In genomic region chr6:11231564-11232176, GRCh38 we compare ENCODE assay signal across 1 cellular context.
TF ChIP-seq lines count a peak whose summit lies in the region.

No MANE protein-coding gene starts in this region.

TF ChIP-seq in HEK293, 187 proteins besides CTCF, POLR2A, EP300 and RAD21 (continued from another document):
- TF ChIP-seq, protein P1, sequence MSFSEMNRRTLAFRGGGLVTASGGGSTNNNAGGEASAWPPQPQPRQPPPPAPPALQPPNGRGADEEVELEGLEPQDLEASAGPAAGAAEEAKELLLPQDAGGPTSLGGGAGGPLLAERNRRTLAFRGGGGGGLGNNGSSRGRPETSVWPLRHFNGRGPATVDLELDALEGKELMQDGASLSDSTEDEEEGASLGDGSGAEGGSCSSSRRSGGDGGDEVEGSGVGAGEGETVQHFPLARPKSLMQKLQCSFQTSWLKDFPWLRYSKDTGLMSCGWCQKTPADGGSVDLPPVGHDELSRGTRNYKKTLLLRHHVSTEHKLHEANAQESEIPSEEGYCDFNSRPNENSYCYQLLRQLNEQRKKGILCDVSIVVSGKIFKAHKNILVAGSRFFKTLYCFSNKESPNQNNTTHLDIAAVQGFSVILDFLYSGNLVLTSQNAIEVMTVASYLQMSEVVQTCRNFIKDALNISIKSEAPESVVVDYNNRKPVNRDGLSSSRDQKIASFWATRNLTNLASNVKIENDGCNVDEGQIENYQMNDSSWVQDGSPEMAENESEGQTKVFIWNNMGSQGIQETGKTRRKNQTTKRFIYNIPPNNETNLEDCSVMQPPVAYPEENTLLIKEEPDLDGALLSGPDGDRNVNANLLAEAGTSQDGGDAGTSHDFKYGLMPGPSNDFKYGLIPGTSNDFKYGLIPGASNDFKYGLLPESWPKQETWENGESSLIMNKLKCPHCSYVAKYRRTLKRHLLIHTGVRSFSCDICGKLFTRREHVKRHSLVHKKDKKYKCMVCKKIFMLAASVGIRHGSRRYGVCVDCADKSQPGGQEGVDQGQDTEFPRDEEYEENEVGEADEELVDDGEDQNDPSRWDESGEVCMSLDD (tag by site-specific recombination; IDR thresholded peaks at IDR 0.05), result no peak
- no peak for TF ChIP-seq ZNF629 (tag by site-specific recombination; IDR thresholded peaks at IDR 0.05)
- TF ChIP-seq FEZF1 (tag by site-specific recombination; IDR thresholded peaks at IDR 0.05), result no peak
- no peak for TF ChIP-seq ZNF202 (tag by site-specific recombination; IDR thresholded peaks at IDR 0.05; ENCODE audit: borderline replicate concordance)
- TF ChIP-seq PRDM6 (tag by site-specific recombination; IDR thresholded peaks at IDR 0.05), result peak; percentile 30; the same call in 1 of the 2 replicates
- no peak for TF ChIP-seq ZSCAN30 (tag by site-specific recombination; IDR thresholded peaks at IDR 0.05)
- TF ChIP-seq ZNF561 (tag by site-specific recombination; IDR thresholded peaks at IDR 0.05; ENCODE audit: borderline replicate concordance), result 0 out of 2 replicates have a peak, but pooled peaks have one; percentile 9
- TF ChIP-seq ZBTB48 (tag by site-specific recombination; IDR thresholded peaks at IDR 0.05), result no peak
- TF ChIP-seq ZBTB17 (tag by site-specific recombination; IDR thresholded peaks at IDR 0.05), result no peak
- TF ChIP-seq ZFP69B (tag by site-specific recombination; IDR thresholded peaks at IDR 0.05), result no peak
- TF ChIP-seq, protein P2, sequence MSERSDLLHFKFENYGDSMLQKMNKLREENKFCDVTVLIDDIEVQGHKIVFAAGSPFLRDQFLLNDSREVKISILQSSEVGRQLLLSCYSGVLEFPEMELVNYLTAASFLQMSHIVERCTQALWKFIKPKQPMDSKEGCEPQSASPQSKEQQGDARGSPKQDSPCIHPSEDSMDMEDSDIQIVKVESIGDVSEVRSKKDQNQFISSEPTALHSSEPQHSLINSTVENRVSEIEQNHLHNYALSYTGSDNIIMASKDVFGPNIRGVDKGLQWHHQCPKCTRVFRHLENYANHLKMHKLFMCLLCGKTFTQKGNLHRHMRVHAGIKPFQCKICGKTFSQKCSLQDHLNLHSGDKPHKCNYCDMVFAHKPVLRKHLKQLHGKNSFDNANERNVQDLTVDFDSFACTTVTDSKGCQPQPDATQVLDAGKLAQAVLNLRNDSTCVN (tag by site-specific recombination; optimal IDR thresholded peaks at IDR 0.05), result no peak
- TF ChIP-seq ZNF548 (tag by site-specific recombination; IDR thresholded peaks at IDR 0.05), result no peak
- TF ChIP-seq IKZF3 (tag by site-specific recombination; IDR thresholded peaks at IDR 0.05), result peak; percentile 72
- TF ChIP-seq ZNF776 (tag by site-specific recombination; IDR thresholded peaks at IDR 0.05; ENCODE audit: borderline replicate concordance), result no peak
- no peak for TF ChIP-seq ELK4 (IDR thresholded peaks at IDR 0.05; ENCODE audit: borderline replicate concordance, low read depth, low read length)
- TF ChIP-seq PBX3 (CRISPR knock-in tag; IDR thresholded peaks at IDR 0.05), result no peak
- TF ChIP-seq ZNF248 (tag by site-specific recombination; IDR thresholded peaks at IDR 0.05), result no peak
- TF ChIP-seq ZNF660 (tag by site-specific recombination; IDR thresholded peaks at IDR 0.05), result peak; percentile 19; the same call in 1 of the 2 replicates
- TF ChIP-seq KLF16 (tag by site-specific recombination; IDR thresholded peaks at IDR 0.05), result no peak
- TF ChIP-seq ZNF433 (tag by site-specific recombination; IDR thresholded peaks at IDR 0.05; ENCODE audit: low read depth), result no peak
- TF ChIP-seq ZNF23 (tag by site-specific recombination; IDR thresholded peaks at IDR 0.05; ENCODE audit: borderline replicate concordance), result no peak
- TF ChIP-seq ZNF350 (tag by site-specific recombination; IDR thresholded peaks at IDR 0.05), result no peak
- TF ChIP-seq ZNF155 (tag by site-specific recombination; IDR thresholded peaks at IDR 0.05), result no peak
- TF ChIP-seq ZSCAN4 (tag by site-specific recombination; IDR thresholded peaks at IDR 0.05), result no peak
- TF ChIP-seq GLI2 (tag by site-specific recombination; IDR thresholded peaks at IDR 0.05; ENCODE audit: borderline replicate concordance, low read depth), result no peak
- TF ChIP-seq ZNF792 (tag by site-specific recombination; IDR thresholded peaks at IDR 0.05), result no peak
- TF ChIP-seq ZNF391 (tag by site-specific recombination; IDR thresholded peaks at IDR 0.05; ENCODE audit: borderline replicate concordance, low read depth), result no peak
